8 cellular contexts compared by ENCODE assay signal in the genomic region with DNA sequence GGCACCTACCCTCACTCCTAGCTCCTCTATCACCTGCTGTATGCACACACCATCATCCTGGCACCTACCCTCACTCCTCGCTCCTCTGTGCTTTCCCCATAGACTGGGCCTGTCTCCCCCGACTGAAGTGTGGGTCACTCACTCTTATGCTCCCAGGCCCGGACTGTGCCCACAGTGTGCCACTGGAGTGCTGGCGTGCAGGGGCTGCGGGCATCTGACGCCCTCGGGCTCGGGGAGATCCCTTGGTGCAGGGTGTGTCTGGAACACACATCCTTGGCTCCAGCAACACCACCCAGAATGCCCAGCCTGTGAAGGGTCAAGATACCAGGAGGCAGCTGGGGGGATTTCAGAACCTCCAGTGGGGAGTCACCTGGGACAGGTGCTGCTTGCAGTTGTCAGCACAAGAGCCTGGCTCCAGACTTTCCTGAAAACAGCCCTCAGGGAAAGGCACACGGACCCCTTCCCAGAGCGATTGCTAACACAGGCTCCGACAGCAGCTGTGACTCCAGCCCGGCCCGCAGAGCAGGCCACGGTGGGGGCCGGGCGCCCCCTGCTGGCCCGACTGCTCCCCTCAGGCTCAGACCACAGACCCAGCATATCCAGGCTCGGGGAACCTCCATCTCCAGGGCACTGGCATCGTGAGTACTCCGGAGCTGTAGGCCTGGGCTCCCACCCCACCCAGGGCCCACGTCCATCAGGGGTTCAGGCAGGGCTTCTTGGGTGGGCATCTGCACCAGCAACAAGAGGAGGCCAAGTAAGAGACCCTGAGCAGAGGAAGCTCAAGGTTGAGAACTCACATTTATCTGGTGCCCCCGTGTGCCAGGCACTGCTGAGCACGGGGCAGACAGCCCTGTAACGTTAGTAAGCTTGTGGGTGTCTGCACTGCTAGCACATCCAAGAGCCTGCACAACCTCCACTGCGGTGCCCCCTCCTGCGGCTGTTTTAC. TPM values are rescaled to one million over a fixed set of nuclear protein-coding genes. Genes with fewer than 3 reads are reported as not detected.
DNase-seq lines count a peak whose midpoint lies in the region; ATAC-seq, FAIRE-seq and TF ChIP-seq lines count a peak whose summit lies in the region.

No MANE protein-coding gene starts in this region.

- H3K4me1 ChIP-seq in mammary epithelial cell (ENCODE audit: insufficient read depth, low read length), result peaks cover 10% of the 10 kb centered on the region

- H2AFZ ChIP-seq in mammary epithelial cell (ENCODE audit: low read depth, low read length), result no peak overlapping the region

- no peak for TF ChIP-seq POLR2A in GM12891 (IDR thresholded peaks at IDR 0.05; ENCODE audit: low read depth, low read length)

- BruUV-seq in mammary epithelial cell (replicated peaks; lab: Mats Ljungman, UMichigan), result no TSS peak

- H3K4me2 ChIP-seq in mammary epithelial cell (ENCODE audit: insufficient read depth, low read depth, low read length), result no peak overlapping the region

- peaks cover 2% of the 10 kb centered on the region for H3K79me2 ChIP-seq in mammary epithelial cell (ENCODE audit: insufficient read depth, low read length)

- H3K36me3 ChIP-seq in WERI-Rb-1, result no peaks in the 10 kb centered on the region
- no peaks in the 10 kb centered on the region for H3K36me3 ChIP-seq in mammary epithelial cell (ENCODE audit: insufficient read depth, low read length)

- H3K9me3 ChIP-seq in WERI-Rb-1 (ENCODE audit: severe bottlenecking), result no peaks in the 10 kb centered on the region
- H3K9me3 ChIP-seq in mammary epithelial cell (replicated peaks; ENCODE audit: insufficient read depth, low read length), result no peaks in the 10 kb centered on the region

- DNase-seq in 8988T, result peak; percentile 97
- DNase-seq in GM12891 (ENCODE audit: insufficient read length, low spot score), result peak; percentile 96
- DNase-seq in NCI-H1694 treated with DMSO at 0.1 percent for 48 hours (lab: John Stamatoyannopoulos, UW), result peak; percentile 90
- peak; percentile 88 for DNase-seq in WERI-Rb-1
- peak; percentile 62 for DNase-seq in mammary epithelial cell
- DNase-seq in stimulated activated CD4-positive, alpha-beta T cell treated with anti-CD3 and anti-CD28 coated beads, Interleukin-2, amount 100 ng/mL, for 48 hours, result peak; percentile 71 to 77

- peak; percentile 89 for FAIRE-seq in GM12891 (lab: Jason Lieb, UNC)

- no peak overlapping the region for H3K9ac ChIP-seq in mammary epithelial cell (ENCODE audit: insufficient read depth, low read length)

- CTCF ChIA-PET in mammary epithelial cell (lab: Charles Lee; ENCODE audit: low non-redundant PET), result interaction anchor here (0.6 to 0.8 kb wide), 3 partner anchors 195 to 210 kb away, joined by 3 to 7 read pairs (median 4); partner anchors contain the start of gene RHOB

- H3K4me3 ChIP-seq in WERI-Rb-1 (ENCODE audit: low read depth, low read length) (no peak overlapping the region), mammary epithelial cell (replicated peaks in 1 of 3; ENCODE audit: insufficient read depth in 1 of 3, low read depth in 2 of 3, low read length in 3 of 3) (no peak overlapping the region)

- H3K27ac ChIP-seq in WERI-Rb-1 (no peak overlapping the region), mammary epithelial cell (ENCODE audit: insufficient read depth, low read depth, low read length) (no peak overlapping the region), layer of hippocampus (ENCODE audit: low read depth, low read length) (peak overlapping the region; percentile 13)

- ATAC-seq in HG02763 (IDR thresholded peaks at IDR 0.05; ENCODE audit: unreplicated experiment), result peak; percentile 88

- no peaks in the 10 kb centered on the region for H3K27me3 ChIP-seq in WERI-Rb-1 (ENCODE audit: insufficient read depth, low read depth, severe bottlenecking)
- H3K27me3 ChIP-seq in mammary epithelial cell (ENCODE audit: insufficient read depth, low read length), result no peaks in the 10 kb centered on the region
- H3K27me3 ChIP-seq in layer of hippocampus (ENCODE audit: control insufficient read depth, insufficient read depth, low read length), result no peaks in the 10 kb centered on the region

- dilution Hi-C loops in mammary epithelial cell (cut with HindIII; ENCODE audit: low sequenced_read_pairs), result loop anchor here (10.0 kb wide), 1 partner anchor 237 kb away; no protein-coding TSS in a partner anchor

- H4K20me1 ChIP-seq in mammary epithelial cell (ENCODE audit: insufficient read depth, low read length), result no peaks in the 10 kb centered on the region

- TF ChIP-seq CTCF in WERI-Rb-1 (IDR thresholded peaks at IDR 0.05; ENCODE audit: low read depth, low read length), result peak; percentile 99
- peak; percentile 79 to 95 for TF ChIP-seq CTCF in mammary epithelial cell (conservative IDR thresholded peaks at IDR 0.05 in 1 of 2, IDR thresholded peaks at IDR 0.05 in 1 of 2; ENCODE audit: extremely low read depth in 1 of 2, insufficient read depth in 1 of 2, low read depth in 1 of 2, low read length in 2 of 2)

- in situ Hi-C loops in mammary epithelial cell (cut with MboI; ENCODE audit: low sequenced_read_pairs in 2 of 2), result loop anchor here (5.0 kb wide), 3 partner anchors 200 to 250 kb away; no protein-coding TSS in a partner anchor

- WGBS in mammary epithelial cell (ENCODE audit: low coverage, missing lambda C conversion rate), result 27% methylated on average over 21 of the region's 26 CpGs

- intact Hi-C loops in mammary epithelial cell (cut with micrococcal nuclease), result loop anchor here (1.0 to 5.0 kb wide), 3 partner anchors 199 to 315 kb away; no protein-coding TSS in a partner anchor

TF ChIP-seq in GM12891, 5 proteins besides CTCF, POLR2A, EP300 and RAD21:
- TF ChIP-seq POU2F2 (IDR thresholded peaks at IDR 0.05; ENCODE audit: low read depth, low read length) (peak; percentile 21; the same call in 1 of the 2 replicates), SPI1 (IDR thresholded peaks at IDR 0.05; ENCODE audit: low read depth, low read length) (no peak)

RNA-seq across cellular contexts. Expression of gene HS1BP3, which starts 8.6 kb away (rescaled TPM):
- polyA plus RNA-seq in GM12891 (2012; ENCODE audit: low read depth, missing spikeins), result 6.6 TPM
- total RNA-seq in mammary epithelial cell, result 10 to 100 TPM; 20.5 to 26.5 TPM
- 13.4 TPM for polyA plus RNA-seq in mammary epithelial cell
- 27.1 TPM for polyA minus RNA-seq in mammary epithelial cell

RNA-seq across cellular contexts. Expression of gene GDF7, which starts 24.6 kb away (rescaled TPM):
- 0.12 TPM for polyA plus RNA-seq in GM12891 (2012; ENCODE audit: low read depth, missing spikeins)
- total RNA-seq in mammary epithelial cell, result under 1 TPM in 1 of 2 donors, not detected in 1; under 0.01 TPM
- not detected for polyA plus RNA-seq in mammary epithelial cell
- not detected for polyA minus RNA-seq in mammary epithelial cell
